ENCODE assay signal across 8 cellular contexts in genomic region chr9:131423171-131423581, GRCh38.
DNase-seq lines count a peak whose midpoint lies in the region; TF ChIP-seq lines count a peak whose summit lies in the region.

No MANE protein-coding gene starts in this region.

- peaks cover 24 to 78% (median 67%) of the 10 kb centered on the region in 5 donors for H3K4me1 ChIP-seq in subcutaneous abdominal adipose tissue (ENCODE audit: control insufficient read depth in 5 of 5, insufficient read depth in 5 of 5, low read length in 5 of 5)

- TF ChIP-seq CTCF in WERI-Rb-1 (IDR thresholded peaks at IDR 0.05; ENCODE audit: low read depth, low read length): no peak

- peak overlapping the region in 4 of 5 donors; percentile 26 to 42 (median 31) for H3K9ac ChIP-seq in subcutaneous abdominal adipose tissue (ENCODE audit: low read length in 5 of 5)

- no peaks in the 10 kb centered on the region for H3K9me3 ChIP-seq in subcutaneous abdominal adipose tissue (ENCODE audit: control insufficient read depth in 5 of 5, low read length in 5 of 5)
- no peaks in the 10 kb centered on the region for H3K9me3 ChIP-seq in WERI-Rb-1 (ENCODE audit: severe bottlenecking)

- DNase-seq in NCI-H1417 (lab: John Stamatoyannopoulos, UW) (peak; percentile 38 to 71 (median 48)), NCI-H1417 treated with DMSO at 0.1 percent for 48 hours (lab: John Stamatoyannopoulos, UW) (no peak), NCI-H510A (lab: John Stamatoyannopoulos, UW) (peak; percentile 91), cerebellar nuclear complex (lab: John Stamatoyannopoulos, UW) (peak; percentile 39 to 57), left kidney (ENCODE audit: low read depth, low spot score) (peak; percentile 94), AML-193 (lab: John Stamatoyannopoulos, UW) (no peak), WERI-Rb-1 (no peak)

- H3K27ac ChIP-seq in subcutaneous abdominal adipose tissue (ENCODE audit: low read depth, low read length): peak overlapping the region; percentile 57
- no peak overlapping the region for H3K27ac ChIP-seq in WERI-Rb-1

- H3K4me3 ChIP-seq in subcutaneous abdominal adipose tissue (ENCODE audit: low read depth in 1 of 5, low read length in 5 of 5): peak overlapping the region in 2 of 5 donors; percentile 25 to 26
- no peak overlapping the region for H3K4me3 ChIP-seq in WERI-Rb-1 (ENCODE audit: low read depth, low read length)

- H3K27me3 ChIP-seq in subcutaneous abdominal adipose tissue (ENCODE audit: control insufficient read depth in 5 of 5, insufficient read depth in 4 of 5, low read length in 5 of 5): no peaks in the 10 kb centered on the region
- no peaks in the 10 kb centered on the region for H3K27me3 ChIP-seq in WERI-Rb-1 (ENCODE audit: insufficient read depth, low read depth, severe bottlenecking)

- H3K36me3 ChIP-seq in subcutaneous abdominal adipose tissue (ENCODE audit: control insufficient read depth in 5 of 5, insufficient read depth in 5 of 5, low read length in 5 of 5) (peaks cover 0 to 4% (median 0%) of the 10 kb centered on the region in 5 donors), WERI-Rb-1 (peaks cover 69% of the 10 kb centered on the region)

Comparison
In these comparisons a context has a peak if more than half of its experiments do, and no peak if none do; other contexts are left out.
1. DNase-seq: peak in NCI-H1417 (3 of 3), NCI-H510A (single experiment), cerebellar nuclear complex (2 of 2) and left kidney (single experiment); none in NCI-H1417 treated with DMSO at 0.1 percent for 48 hours (single experiment), AML-193 (0 of 2) and WERI-Rb-1 (single experiment).